Comparison of ENCODE assay signal across 8 cellular contexts in the genomic region with DNA sequence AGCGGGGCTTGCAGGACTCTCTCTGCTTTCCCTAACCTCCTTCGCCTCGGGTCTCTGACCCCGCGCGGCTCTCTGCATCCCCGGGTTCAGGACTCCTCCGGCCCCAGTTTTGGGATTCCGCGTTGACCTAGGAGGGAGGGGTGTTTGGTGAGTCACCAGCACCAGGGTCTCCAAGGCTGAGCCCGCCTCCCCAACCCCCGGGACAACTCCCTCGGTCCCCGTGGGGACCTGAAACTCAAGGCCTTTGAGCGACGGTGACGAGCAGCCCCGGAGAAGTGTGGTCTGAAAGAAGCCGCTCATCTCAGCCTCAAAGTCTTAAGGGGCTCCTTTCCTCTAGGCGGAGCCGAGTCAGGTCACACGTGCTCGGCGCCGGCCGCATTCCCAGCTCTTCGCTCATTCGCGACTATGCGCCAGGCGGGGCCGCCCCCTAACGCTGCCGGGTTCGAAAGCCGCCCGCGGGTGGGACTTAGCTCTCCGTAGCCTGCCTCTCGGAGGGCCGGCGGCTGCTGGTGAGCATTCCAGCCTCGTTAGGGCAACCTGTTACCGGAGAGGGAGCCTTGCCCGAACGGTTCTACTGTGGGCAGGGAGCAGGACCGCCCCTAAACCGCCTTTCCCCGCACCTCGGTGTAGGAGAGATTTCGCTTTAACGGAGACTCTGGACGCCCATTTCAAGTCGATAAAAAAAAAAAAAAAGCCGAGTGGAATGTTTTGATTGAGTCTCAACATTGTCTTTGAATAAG. TPM values are rescaled to one million over a fixed set of nuclear protein-coding genes. Genes with fewer than 3 reads are reported as not detected.
DNase-seq lines count a peak whose midpoint lies in the region; ATAC-seq and TF ChIP-seq lines count a peak whose summit lies in the region.

No MANE protein-coding gene starts in this region.

- H4K20me1 ChIP-seq in H9 (ENCODE audit: control insufficient read depth, insufficient read depth, insufficient read length) = no peaks in the 10 kb centered on the region

- ATAC-seq in psoas muscle = peak; percentile 22 to 57 (median 34)

- no peak overlapping the region for H2AFZ ChIP-seq in H9 (ENCODE audit: low read length)

- H3K18ac ChIP-seq in H9 (ENCODE audit: insufficient read length, low read depth, low read length) = no peak overlapping the region

- no peak overlapping the region for H3K14ac ChIP-seq in H9 (ENCODE audit: insufficient read depth, low read length)

- H3K4me1 Mint-ChIP-seq in H9 = peaks cover 27 to 38% of the 10 kb centered on the region in 2 experiments

- H4K5ac ChIP-seq in H9 (ENCODE audit: insufficient read length, low read depth, low read length) = no peak overlapping the region

- no peak overlapping the region for H3K56ac ChIP-seq in H9 (ENCODE audit: insufficient read length, low read depth, low read length)

- no peaks in the 10 kb centered on the region for H3K79me1 ChIP-seq in H9 (ENCODE audit: insufficient read depth, low read depth, low read length, poor library complexity, severe bottlenecking)

- H4K8ac ChIP-seq in H9 (replicated peaks; ENCODE audit: insufficient read length, low read depth, low read length) = no peak overlapping the region

- H2AK5ac ChIP-seq in H9 (ENCODE audit: insufficient read length, low read length) = no peak overlapping the region

- no peaks in the 10 kb centered on the region for H3K36me3 ChIP-seq in WERI-Rb-1
- no peaks in the 10 kb centered on the region for H3K36me3 ChIP-seq in psoas muscle (ENCODE audit: insufficient read depth in 1 of 2, low read depth in 1 of 2)

- peaks cover 100% of the 10 kb centered on the region for H3K27me3 Mint-ChIP-seq in H9 (ENCODE audit: low read depth)

- no peak overlapping the region for H3K23ac ChIP-seq in H9 (ENCODE audit: insufficient read length, low read depth, low read length)

- DNase-seq in H9 (peak; percentile 80), WERI-Rb-1 (peak; percentile 81), fibroblast of villous mesenchyme (ENCODE audit: low read depth) (peak; percentile 12), psoas muscle (peak in 1 of 2 donors; percentile 52), NCI-H226 (no peak), MV-4-11 (lab: John Stamatoyannopoulos, UW) (no peak), AG08395 (ENCODE audit: low spot score) (no peak)

- no peaks in the 10 kb centered on the region for H3K79me2 ChIP-seq in H9 (ENCODE audit: insufficient read depth, low read length)

- H2BK120ac ChIP-seq in H9 (ENCODE audit: low read depth, low read length, poor library complexity, severe bottlenecking) = no peak overlapping the region

- H3K9ac ChIP-seq in H9 (ENCODE audit: extremely low read depth, insufficient read length, low read length) = no peak overlapping the region

- TF ChIP-seq CTCF in H9 (conservative IDR thresholded peaks at IDR 0.05) = no peak
- TF ChIP-seq CTCF in WERI-Rb-1 (IDR thresholded peaks at IDR 0.05; ENCODE audit: low read depth, low read length) = no peak
- TF ChIP-seq CTCF in fibroblast of villous mesenchyme (IDR thresholded peaks at IDR 0.05; ENCODE audit: insufficient read depth, low read depth, low read length) = no peak
- no peak for TF ChIP-seq CTCF in psoas muscle (IDR thresholded peaks at IDR 0.05)

- no peak overlapping the region for H2BK20ac ChIP-seq in H9 (ENCODE audit: low read depth, low read length, poor library complexity, severe bottlenecking)

- no peak overlapping the region for H4K91ac ChIP-seq in H9 (ENCODE audit: insufficient read length, low read depth, low read length)

- no peak overlapping the region for H3K4ac ChIP-seq in H9 (ENCODE audit: low read depth, low read length)

- H3T11ph ChIP-seq in H9 (ENCODE audit: low read length) = no peak overlapping the region

- H3K4me3 ChIP-seq in GM08714 (ENCODE audit: low read length) (peak overlapping the region; percentile 59; the same call in 1 of the 2 replicates), WERI-Rb-1 (ENCODE audit: low read depth, low read length) (peak overlapping the region; percentile 46), fibroblast of villous mesenchyme (ENCODE audit: low read depth, low read length) (peak overlapping the region; percentile 26), psoas muscle (peak overlapping the region; percentile 59)

- H2BK5ac ChIP-seq in H9 (ENCODE audit: insufficient read length, low read length) = no peak overlapping the region

- H3K27ac Mint-ChIP-seq in H9 = no peak overlapping the region

- H3K27ac ChIP-seq in H9 (ENCODE audit: insufficient read length, low read depth, low read length) (no peak overlapping the region), WERI-Rb-1 (no peak overlapping the region), psoas muscle (no peak overlapping the region)

- H3K4me1 ChIP-seq in H9 (ENCODE audit: insufficient read depth, low read length) = no peaks in the 10 kb centered on the region
- peaks cover 29% of the 10 kb centered on the region for H3K4me1 ChIP-seq in psoas muscle

- H3K36me3 Mint-ChIP-seq in H9 (ENCODE audit: insufficient read depth in 1 of 3, low read depth in 3 of 3) = no peaks in the 10 kb centered on the region

- no CpG with 5 or more reads among the region's 55 CpGs for WGBS in H9 (ENCODE audit: extremely low coverage, insufficient read length, low lambda C conversion rate)
- WGBS in psoas muscle, 3 donors = 1% methylated on average over 55 of the region's 55 CpGs

- peak overlapping the region; percentile 46 for H3K4me2 ChIP-seq in H9 (ENCODE audit: insufficient read depth, insufficient read length, low read length)

- H3K9me3 ChIP-seq in H9 (ENCODE audit: control insufficient read depth, low read depth, low read length) = no peaks in the 10 kb centered on the region
- no peaks in the 10 kb centered on the region for H3K9me3 ChIP-seq in WERI-Rb-1 (ENCODE audit: severe bottlenecking)
- H3K9me3 ChIP-seq in psoas muscle = no peaks in the 10 kb centered on the region

- peak overlapping the region; percentile 41 to 69 for H3K4me3 Mint-ChIP-seq in H9

- intact Hi-C loops in psoas muscle (cut with DNase I) = no loop called here

- H2BK12ac ChIP-seq in H9 (ENCODE audit: insufficient read length, low read depth, low read length) = no peak overlapping the region

- H3K27me3 ChIP-seq in H9 (ENCODE audit: insufficient read depth, low read length) (peaks cover 91% of the 10 kb centered on the region), WERI-Rb-1 (ENCODE audit: insufficient read depth, low read depth, severe bottlenecking) (peaks cover 61% of the 10 kb centered on the region), psoas muscle (ENCODE audit: insufficient read depth in 3 of 3, low read length in 2 of 3) (peaks cover 13 to 100% (median 56%) of the 10 kb centered on the region in 3 donors)

- H3K23me2 ChIP-seq in H9 (ENCODE audit: insufficient read length, low read depth, low read length, poor library complexity, severe bottlenecking) = no peaks in the 10 kb centered on the region

- H3K9me3 Mint-ChIP-seq in H9 = peaks cover 0 to 3% of the 10 kb centered on the region in 2 experiments; a peak in 1 of 5 replicates

- H2BK15ac ChIP-seq in H9 (ENCODE audit: low read depth, low read length) = no peak overlapping the region

RNA-seq across cellular contexts. Expression of a gene that starts 3.0 kb away (rescaled TPM):
- total RNA-seq in H9 (2021) = 0.15 TPM in 1 of 2 replicates, not detected in the other
- not detected in 2 replicates for total RNA-seq in fibroblast of villous mesenchyme
- not detected for total RNA-seq in psoas muscle
- not detected for polyA plus RNA-seq in psoas muscle

RNA-seq across cellular contexts. Expression of a gene that starts 35.1 kb away (rescaled TPM):
- 109 and 112 TPM in 2 replicates for total RNA-seq in H9 (2021)
- 93.7 and 117 TPM in 2 replicates for total RNA-seq in fibroblast of villous mesenchyme
- 10 to 100 TPM; 15.2 to 24.5 (median 19.3) TPM for total RNA-seq in psoas muscle
- 10 to 100 TPM; 12.4 to 21.4 (median 12.5) TPM for polyA plus RNA-seq in psoas muscle

Comparison
In these comparisons a context has a peak if more than half of its experiments do, and no peak if none do; other contexts are left out.
1. DNase-seq: peak in H9 (single experiment), WERI-Rb-1 (single experiment) and fibroblast of villous mesenchyme (single experiment); none in NCI-H226 (single experiment), MV-4-11 (single experiment) and AG08395 (single experiment).
2. Peak in every context shown above with its lines, with median percentiles within 50 percentile points of each other: H3K4me3 ChIP-seq.